In genomic region chr18:35179906-35180305, GRCh38 we compare ENCODE assay signal across 1 cellular context.
TF ChIP-seq lines count a peak whose summit lies in the region.

No MANE protein-coding gene starts in this region.

TF ChIP-seq in GM23338, 12 proteins besides CTCF, POLR2A, EP300 and RAD21 (continued from another document):
- no peak for TF ChIP-seq REST (IDR thresholded peaks at IDR 0.05; ENCODE audit: unreplicated experiment)
- TF ChIP-seq STAT1 (IDR thresholded peaks at IDR 0.05; ENCODE audit: unreplicated experiment) = no peak
- no peak for TF ChIP-seq EZH2phosphoT487 (IDR thresholded peaks at IDR 0.05; ENCODE audit: unreplicated experiment)
- no peak for TF ChIP-seq ZNF331 (CRISPR knock-in tag; IDR thresholded peaks at IDR 0.05; ENCODE audit: low read depth)
- TF ChIP-seq NANOG (IDR thresholded peaks at IDR 0.05; ENCODE audit: borderline replicate concordance) = no peak
- no peak for TF ChIP-seq ZNF462 (CRISPR knock-in tag; IDR thresholded peaks at IDR 0.05)
- TF ChIP-seq EZH2 (IDR thresholded peaks at IDR 0.05; ENCODE audit: low read depth, unreplicated experiment) = no peak
